In genomic region chr5:124755565-124755964, GRCh38 we compare ENCODE assay signal across 13 cellular contexts. TPM values are rescaled to one million over a fixed set of nuclear protein-coding genes. Genes with fewer than 3 reads are reported as not detected.
DNase-seq lines count a peak whose midpoint lies in the region; ATAC-seq, FAIRE-seq and TF ChIP-seq lines count a peak whose summit lies in the region.
"Had no signal": no experiment of that assay in that cellular context is flagged by ENCODE, and none has a peak within 500 bp of the region (broad histone marks: within the 10 kb centered on the region; RNA-seq: fewer than 3 reads in every experiment).

No MANE protein-coding gene starts in this region.

- no peaks in the 10 kb centered on the region for H3K27me3 ChIP-seq in Caco-2 (replicated peaks; ENCODE audit: control insufficient read depth, insufficient read depth, low read length)

- intact Hi-C loops in Caco-2 (cut with micrococcal nuclease; ENCODE audit: unreplicated experiment): no loop called here
- intact Hi-C loops in kidney (cut with DNase I): no loop called here

- H3K4me3 Mint-ChIP-seq in Caco-2 (ENCODE audit: unreplicated experiment): no peak overlapping the region
- H3K4me3 Mint-ChIP-seq: activated naive CD8-positive, alpha-beta T cell treated with anti-CD3 and anti-CD28 coated beads, Interleukin-2, amount 10 ng/mL, durations not matched to agents 7 days and 5 days; CD4-positive, alpha-beta memory T cell had no signal

- FAIRE-seq in D721Med (lab: Jason Lieb, UNC) (no peak), kidney (lab: Jason Lieb, UNC) (no peak)

- DNase-seq in Caco-2 (peak; percentile 47 to 60), NCI-H1048 (lab: John Stamatoyannopoulos, UW) (peak; percentile 33), amygdala (lab: John Stamatoyannopoulos, UW) (peak in 35 of 56 donors; percentile 14 to 81 (median 33)), left kidney (ENCODE audit: low read depth, low spot score) (peak; percentile 56), omental fat pad (ENCODE audit: low spot score) (no peak), D721Med (ENCODE audit: insufficient read length, low spot score) (no peak), kidney (no peak)
- DNase-seq: activated CD4-positive, alpha-beta T cell treated with anti-CD3 and anti-CD28 coated beads, Interleukin-2, amount 50 U/mL, for 1 hour; activated naive CD8-positive, alpha-beta T cell treated with anti-CD3 and anti-CD28 coated beads, Interleukin-2, amount 10 ng/mL, durations not matched to agents 7 days and 5 days; CD4-positive, alpha-beta memory T cell; PC-9 had no signal

- H3K4me1 Mint-ChIP-seq in Caco-2 (ENCODE audit: low read depth, unreplicated experiment): peaks cover 15% of the 10 kb centered on the region
- H3K4me1 Mint-ChIP-seq: activated naive CD8-positive, alpha-beta T cell treated with anti-CD3 and anti-CD28 coated beads, Interleukin-2, amount 10 ng/mL, durations not matched to agents 7 days and 5 days; CD4-positive, alpha-beta memory T cell had no signal

- no peaks in the 10 kb centered on the region for H3K27me3 Mint-ChIP-seq in Caco-2 (ENCODE audit: insufficient read depth, unreplicated experiment)

- H3K36me3 Mint-ChIP-seq in Caco-2 (ENCODE audit: insufficient read depth, unreplicated experiment): no peaks in the 10 kb centered on the region
- H3K36me3 Mint-ChIP-seq: activated naive CD8-positive, alpha-beta T cell treated with anti-CD3 and anti-CD28 coated beads, Interleukin-2, amount 10 ng/mL, durations not matched to agents 7 days and 5 days; CD4-positive, alpha-beta memory T cell had no signal

- no peaks in the 10 kb centered on the region for H3K9me3 Mint-ChIP-seq in Caco-2 (ENCODE audit: unreplicated experiment)

- POLR2A ChIA-PET in Caco-2 (lab: Charles Lee): no interaction called here

- CTCF ChIA-PET in Caco-2 (lab: Charles Lee): no interaction called here

- TF ChIP-seq CTCF in Caco-2 (IDR thresholded peaks at IDR 0.05; ENCODE audit: insufficient read depth in 1 of 2, low read depth in 1 of 2, low read length in 1 of 2, severe bottlenecking in 1 of 2, unreplicated experiment in 1 of 2) (no peak), omental fat pad (IDR thresholded peaks at IDR 0.05) (no peak), D721Med (IDR thresholded peaks at IDR 0.05; ENCODE audit: insufficient read depth, missing control alignments) (no peak), kidney (IDR thresholded peaks at IDR 0.05; ENCODE audit: borderline replicate concordance, extremely low read depth, insufficient read depth) (no peak)

- H3K27ac ChIP-seq in kidney (ENCODE audit: low read depth in 2 of 2, low read length in 2 of 2): no peak overlapping the region
- H3K27ac ChIP-seq: KMS-11, PC-9 had no signal

- no TSS peak for BruUV-seq in Caco-2 (replicated peaks; lab: Mats Ljungman, UMichigan)

- H3K9me3 ChIP-seq in Caco-2 (no peaks in the 10 kb centered on the region), kidney (ENCODE audit: control insufficient read depth in 1 of 2, low read length in 2 of 2) (no peaks in the 10 kb centered on the region)

- no peak overlapping the region for H3K9ac ChIP-seq in kidney (ENCODE audit: low read length in 2 of 2)
- H3K9ac ChIP-seq: KMS-11 had no signal

- H3K27ac Mint-ChIP-seq in Caco-2 (ENCODE audit: unreplicated experiment): no peak overlapping the region
- H3K27ac Mint-ChIP-seq: activated naive CD8-positive, alpha-beta T cell treated with anti-CD3 and anti-CD28 coated beads, Interleukin-2, amount 10 ng/mL, durations not matched to agents 7 days and 5 days; CD4-positive, alpha-beta memory T cell had no signal

- H3K36me3 ChIP-seq in Caco-2 (ENCODE audit: control insufficient read depth, insufficient read depth, low read length) (no peaks in the 10 kb centered on the region), kidney (ENCODE audit: control insufficient read depth in 1 of 2, insufficient read depth in 2 of 2, low read length in 2 of 2) (no peaks in the 10 kb centered on the region)

- H3K4me3 ChIP-seq in Caco-2 (ENCODE audit: low read depth, low read length) (no peak overlapping the region), kidney (ENCODE audit: low read length in 2 of 2) (no peak overlapping the region)
- H3K4me3 ChIP-seq: PC-9 had no signal

- ATAC-seq in omental fat pad (ENCODE audit: low FRiP score) (no peak), HG02938 (IDR thresholded peaks at IDR 0.05; ENCODE audit: unreplicated experiment) (no peak)

- H3K4me1 ChIP-seq in Caco-2 (peaks cover 32% of the 10 kb centered on the region), kidney (ENCODE audit: control insufficient read depth in 1 of 2, insufficient read depth in 1 of 2, low read depth in 1 of 2, low read length in 2 of 2) (peaks cover 0 to 5% of the 10 kb centered on the region in 2 donors)

RNA-seq across cellular contexts. Expression of gene ZNF608, which starts 9.1 kb away (rescaled TPM):
- total RNA-seq in Caco-2 (2022) (17.5 and 24.0 TPM in 2 replicates), omental fat pad (10 to 100 TPM; 14.8 to 26.2 (median 20.8) TPM), kidney (35.8 TPM)
- 5.9 TPM for polyA plus RNA-seq in kidney (ENCODE audit: insufficient read depth, low read depth, low replicate concordance)
- total RNA-seq: activated naive CD8-positive, alpha-beta T cell treated with anti-CD3 and anti-CD28 coated beads, Interleukin-2, amount 10 ng/mL, durations not matched to agents 7 days and 5 days; CD4-positive, alpha-beta memory T cell had no signal
- polyA plus RNA-seq: CD4-positive, alpha-beta memory T cell had no signal

Comparison
In these comparisons a context has a peak if more than half of its experiments do, and no peak if none do; other contexts are left out.
1. DNase-seq: peak in Caco-2 (2 of 2), NCI-H1048 (single experiment), amygdala (35 of 56) and left kidney (single experiment); none in omental fat pad (single experiment), D721Med (single experiment) and kidney (single experiment).